Comparison of ENCODE assay signal across 1 cellular context in the genomic region with DNA sequence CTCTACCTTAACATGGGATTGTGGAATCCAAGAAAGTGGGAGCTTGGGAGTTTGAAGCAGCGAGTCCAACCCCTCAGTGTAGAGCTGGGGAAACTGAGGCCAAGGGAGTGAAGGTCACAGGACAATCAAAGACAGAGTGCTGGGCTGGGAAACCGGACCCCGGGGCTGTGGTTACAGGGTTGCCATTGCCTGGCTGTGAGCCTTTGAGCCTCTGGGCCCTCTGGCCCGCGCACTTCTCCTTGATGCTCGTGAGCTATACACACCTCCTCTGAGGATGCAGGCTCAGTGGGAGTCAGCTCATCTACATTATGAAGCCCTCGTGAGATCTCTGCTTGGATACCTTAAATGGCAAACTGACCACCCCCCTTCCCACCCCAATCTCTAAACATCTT.
TF ChIP-seq lines count a peak whose summit lies in the region.

No MANE protein-coding gene starts in this region.

TF ChIP-seq in A549, 52 proteins besides CTCF, POLR2A, EP300 and RAD21 (continued from another document):
- TF ChIP-seq, protein P1, sequence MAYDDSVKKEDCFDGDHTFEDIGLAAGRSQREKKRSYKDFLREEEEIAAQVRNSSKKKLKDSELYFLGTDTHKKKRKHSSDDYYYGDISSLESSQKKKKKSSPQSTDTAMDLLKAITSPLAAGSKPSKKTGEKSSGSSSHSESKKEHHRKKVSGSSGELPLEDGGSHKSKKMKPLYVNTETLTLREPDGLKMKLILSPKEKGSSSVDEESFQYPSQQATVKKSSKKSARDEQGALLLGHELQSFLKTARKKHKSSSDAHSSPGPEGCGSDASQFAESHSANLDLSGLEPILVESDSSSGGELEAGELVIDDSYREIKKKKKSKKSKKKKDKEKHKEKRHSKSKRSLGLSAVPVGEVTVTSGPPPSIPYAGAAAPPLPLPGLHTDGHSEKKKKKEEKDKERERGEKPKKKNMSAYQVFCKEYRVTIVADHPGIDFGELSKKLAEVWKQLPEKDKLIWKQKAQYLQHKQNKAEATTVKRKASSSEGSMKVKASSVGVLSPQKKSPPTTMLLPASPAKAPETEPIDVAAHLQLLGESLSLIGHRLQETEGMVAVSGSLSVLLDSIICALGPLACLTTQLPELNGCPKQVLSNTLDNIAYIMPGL (CRISPR knock-in tag; IDR thresholded peaks at IDR 0.05; ENCODE audit: borderline replicate concordance) = no peak
- TF ChIP-seq, protein P2, sequence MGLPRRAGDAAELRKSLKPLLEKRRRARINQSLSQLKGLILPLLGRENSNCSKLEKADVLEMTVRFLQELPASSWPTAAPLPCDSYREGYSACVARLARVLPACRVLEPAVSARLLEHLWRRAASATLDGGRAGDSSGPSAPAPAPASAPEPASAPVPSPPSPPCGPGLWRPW (IDR thresholded peaks at IDR 0.05) = no peak
- TF ChIP-seq TFCP2L1 (CRISPR knock-in tag; IDR thresholded peaks at IDR 0.05) = 0 out of 2 replicates have a peak, but pooled peaks have one; percentile 24
- TF ChIP-seq HDAC2 (IDR thresholded peaks at IDR 0.05) = no peak
- no peak for TF ChIP-seq GATA3 (IDR thresholded peaks at IDR 0.05; ENCODE audit: borderline replicate concordance)
- no peak for TF ChIP-seq FOSL2 (IDR thresholded peaks at IDR 0.05)
- no peak for TF ChIP-seq FOSL2 (CRISPR knock-in tag; IDR thresholded peaks at IDR 0.05)
- no peak for TF ChIP-seq KDM1A (IDR thresholded peaks at IDR 0.05; ENCODE audit: low read depth)
- no peak for TF ChIP-seq FOSB (CRISPR knock-in tag; IDR thresholded peaks at IDR 0.05)
- no peak for TF ChIP-seq FOXS1 (CRISPR knock-in tag; IDR thresholded peaks at IDR 0.05)
- no peak for TF ChIP-seq JUNB (IDR thresholded peaks at IDR 0.05)
- TF ChIP-seq NFE2L2 (conservative IDR thresholded peaks at IDR 0.05; ENCODE audit: low read length) = no peak
- TF ChIP-seq NR3C1 (IDR thresholded peaks at IDR 0.05) = no peak
- TF ChIP-seq, protein P3, sequence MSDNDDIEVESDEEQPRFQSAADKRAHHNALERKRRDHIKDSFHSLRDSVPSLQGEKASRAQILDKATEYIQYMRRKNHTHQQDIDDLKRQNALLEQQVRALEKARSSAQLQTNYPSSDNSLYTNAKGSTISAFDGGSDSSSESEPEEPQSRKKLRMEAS (IDR thresholded peaks at IDR 0.05) = no peak
